16 cellular contexts compared by ENCODE assay signal in the genomic region with DNA sequence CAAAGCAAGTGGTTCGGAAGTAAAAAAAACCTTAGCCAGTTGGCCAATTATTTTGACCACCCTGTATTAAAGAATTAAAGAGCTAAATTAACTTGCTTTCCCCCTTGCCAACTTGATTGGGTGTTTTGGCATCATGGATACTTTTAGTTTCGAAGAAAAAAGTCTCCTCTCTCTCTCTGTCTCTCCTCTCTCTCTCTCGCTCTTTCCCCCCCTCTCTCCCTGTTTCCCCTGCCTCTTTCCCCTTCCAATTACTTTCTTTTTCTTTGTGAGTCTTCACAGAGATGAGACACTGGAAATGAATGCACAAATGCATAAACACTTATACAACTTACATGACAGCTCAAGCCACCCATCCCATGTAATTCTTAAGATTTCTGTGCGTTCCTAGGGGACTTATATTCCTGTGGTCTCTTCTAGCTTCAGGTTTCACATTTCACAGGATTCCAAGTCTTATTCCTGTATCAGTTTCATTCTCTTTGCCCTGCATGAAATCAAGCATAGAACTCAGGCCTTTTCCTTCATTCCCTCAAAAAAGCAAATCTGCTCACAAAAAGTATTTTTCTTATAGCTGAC. TPM values are rescaled to one million over a fixed set of nuclear protein-coding genes. Genes with fewer than 3 reads are reported as not detected.
A peak's percentile ranks its signal among the peaks of the same experiment; 100 is the strongest.
DNase-seq lines count a peak whose midpoint lies in the region; ATAC-seq and TF ChIP-seq lines count a peak whose summit lies in the region.
"Had no signal": no experiment of that assay in that cellular context is flagged by ENCODE, and none has a peak within 500 bp of the region (broad histone marks: within the 10 kb centered on the region; RNA-seq: fewer than 3 reads in every experiment).

No MANE protein-coding gene starts in this region.

- H4K20me1 ChIP-seq in SK-N-SH (ENCODE audit: insufficient read depth): no peaks in the 10 kb centered on the region

- H3K27me3 ChIP-seq in SK-N-SH (ENCODE audit: insufficient read depth): no peaks in the 10 kb centered on the region

- POLR2A ChIA-PET in SK-N-SH (lab: Yijun Ruan, JAX): no interaction called here

- H3K9ac ChIP-seq in SK-N-SH: no peak overlapping the region

- TF ChIP-seq CTCF in SK-N-SH (IDR thresholded peaks at IDR 0.05) (no peak), astrocyte of the spinal cord (IDR thresholded peaks at IDR 0.05; ENCODE audit: low read depth, low read length) (no peak)

- TF ChIP-seq RAD21 in SK-N-SH (IDR thresholded peaks at IDR 0.05; ENCODE audit: low read length): no peak

- in situ Hi-C loops in astrocyte of the spinal cord (cut with HindIII; ENCODE audit: low sequenced_read_pairs): no loop called here

- no peaks in the 10 kb centered on the region for H3K9me3 ChIP-seq in SK-N-SH

- no peak for TF ChIP-seq EP300 in SK-N-SH (IDR thresholded peaks at IDR 0.05; ENCODE audit: borderline replicate concordance in 1 of 2, low read depth in 1 of 2, low read length in 1 of 2)

- H3K4me1 ChIP-seq in SK-N-SH (ENCODE audit: control insufficient read depth in 1 of 2, insufficient read depth in 2 of 2, low read depth in 1 of 2, low read length in 1 of 2): no peaks in the 10 kb centered on the region

- no peak overlapping the region for H3K4me2 ChIP-seq in SK-N-SH

- ATAC-seq in SK-N-SH treated with all-trans-retinoic acid at 6 μM for 48 hours: peak; percentile 68
- ATAC-seq in HG02588 (IDR thresholded peaks at IDR 0.05; ENCODE audit: unreplicated experiment): no peak
- ATAC-seq in HG02870 (IDR thresholded peaks at IDR 0.05; ENCODE audit: unreplicated experiment): no peak
- ATAC-seq in GM18907 (IDR thresholded peaks at IDR 0.05; ENCODE audit: unreplicated experiment): no peak
- ATAC-seq: Right ventricle myocardium inferior had no signal

- H3F3A ChIP-seq in SK-N-SH (replicated peaks; ENCODE audit: insufficient read depth): no peaks in the 10 kb centered on the region

- no peaks in the 10 kb centered on the region for H3K79me2 ChIP-seq in SK-N-SH (ENCODE audit: insufficient read depth)

- no peaks in the 10 kb centered on the region for H3K9me2 ChIP-seq in SK-N-SH

- H3K4me3 ChIP-seq in SK-N-SH (ENCODE audit: low read depth in 2 of 2, low read length in 1 of 2) (no peak overlapping the region), astrocyte of the spinal cord (ENCODE audit: low read depth, low read length) (no peak overlapping the region)

- no peak overlapping the region for H3K27ac ChIP-seq in SK-N-SH (ENCODE audit: low read depth in 2 of 2, low read length in 1 of 2)
- H3K27ac ChIP-seq: C4-2B had no signal

- no peak overlapping the region for H2AFZ ChIP-seq in SK-N-SH (ENCODE audit: low read depth)

- no peak for DNase-seq in SK-N-SH
- peak; percentile 15 for DNase-seq in astrocyte of the spinal cord (ENCODE audit: low read depth, low spot score)
- peak; percentile 66 for DNase-seq in myocyte (ENCODE audit: low read depth)
- DNase-seq in NCI-H2029 treated with DMSO at 0.1 percent for 48 hours (lab: John Stamatoyannopoulos, UW): no peak
- DNase-seq: Kasumi-1, MV-4-11, NCI-H1417 treated with DMSO at 0.1 percent for 48 hours, NCI-H2107, NCI-H82 had no signal

- CTCF ChIA-PET in SK-N-SH (lab: Yijun Ruan, JAX): no interaction called here

- no peaks in the 10 kb centered on the region for H3K36me3 ChIP-seq in SK-N-SH (replicated peaks in 1 of 2; ENCODE audit: control insufficient read depth in 1 of 2, insufficient read depth in 2 of 2, low read length in 1 of 2)

- 45% methylated on average over 4 of the region's 4 CpGs for WGBS in SK-N-SH (ENCODE audit: low lambda C conversion rate)

TF ChIP-seq in SK-N-SH treated with all-trans-retinoic acid at 6 μM for 48 hours, 23 proteins besides CTCF, POLR2A, EP300 and RAD21 (continues in another document):
- TF ChIP-seq BACH2 (CRISPR knock-in tag; IDR thresholded peaks at IDR 0.05; ENCODE audit: borderline replicate concordance): no peak
- no peak for TF ChIP-seq OSR1 (CRISPR knock-in tag; IDR thresholded peaks at IDR 0.05)
- TF ChIP-seq, protein P1, sequence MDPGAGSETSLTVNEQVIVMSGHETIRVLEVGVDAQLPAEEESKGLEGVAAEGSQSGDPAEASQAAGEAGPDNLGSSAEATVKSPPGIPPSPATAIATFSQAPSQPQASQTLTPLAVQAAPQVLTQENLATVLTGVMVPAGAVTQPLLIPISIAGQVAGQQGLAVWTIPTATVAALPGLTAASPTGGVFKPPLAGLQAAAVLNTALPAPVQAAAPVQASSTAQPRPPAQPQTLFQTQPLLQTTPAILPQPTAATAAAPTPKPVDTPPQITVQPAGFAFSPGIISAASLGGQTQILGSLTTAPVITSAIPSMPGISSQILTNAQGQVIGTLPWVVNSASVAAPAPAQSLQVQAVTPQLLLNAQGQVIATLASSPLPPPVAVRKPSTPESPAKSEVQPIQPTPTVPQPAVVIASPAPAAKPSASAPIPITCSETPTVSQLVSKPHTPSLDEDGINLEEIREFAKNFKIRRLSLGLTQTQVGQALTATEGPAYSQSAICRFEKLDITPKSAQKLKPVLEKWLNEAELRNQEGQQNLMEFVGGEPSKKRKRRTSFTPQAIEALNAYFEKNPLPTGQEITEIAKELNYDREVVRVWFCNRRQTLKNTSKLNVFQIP (CRISPR knock-in tag; IDR thresholded peaks at IDR 0.05; ENCODE audit: borderline replicate concordance, low read depth): no peak
- TF ChIP-seq CSDC2 (CRISPR knock-in tag; IDR thresholded peaks at IDR 0.05): no peak
- TF ChIP-seq ZFP3 (CRISPR knock-in tag; IDR thresholded peaks at IDR 0.05): no peak
- TF ChIP-seq ESRRG (CRISPR knock-in tag; IDR thresholded peaks at IDR 0.05): no peak
- TF ChIP-seq, protein P2, sequence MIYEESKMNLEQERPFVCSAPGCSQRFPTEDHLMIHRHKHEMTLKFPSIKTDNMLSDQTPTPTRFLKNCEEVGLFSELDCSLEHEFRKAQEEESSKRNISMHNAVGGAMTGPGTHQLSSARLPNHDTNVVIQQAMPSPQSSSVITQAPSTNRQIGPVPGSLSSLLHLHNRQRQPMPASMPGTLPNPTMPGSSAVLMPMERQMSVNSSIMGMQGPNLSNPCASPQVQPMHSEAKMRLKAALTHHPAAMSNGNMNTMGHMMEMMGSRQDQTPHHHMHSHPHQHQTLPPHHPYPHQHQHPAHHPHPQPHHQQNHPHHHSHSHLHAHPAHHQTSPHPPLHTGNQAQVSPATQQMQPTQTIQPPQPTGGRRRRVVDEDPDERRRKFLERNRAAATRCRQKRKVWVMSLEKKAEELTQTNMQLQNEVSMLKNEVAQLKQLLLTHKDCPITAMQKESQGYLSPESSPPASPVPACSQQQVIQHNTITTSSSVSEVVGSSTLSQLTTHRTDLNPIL (CRISPR knock-in tag; IDR thresholded peaks at IDR 0.05; ENCODE audit: low read depth): no peak

TF ChIP-seq in SK-N-SH, 30 proteins besides CTCF, POLR2A, EP300 and RAD21:
- TF ChIP-seq RCOR1 (IDR thresholded peaks at IDR 0.05; ENCODE audit: low read length): no peak
- no peak for TF ChIP-seq GATA2 (CRISPR knock-in tag; IDR thresholded peaks at IDR 0.05)
- TF ChIP-seq, protein P3, sequence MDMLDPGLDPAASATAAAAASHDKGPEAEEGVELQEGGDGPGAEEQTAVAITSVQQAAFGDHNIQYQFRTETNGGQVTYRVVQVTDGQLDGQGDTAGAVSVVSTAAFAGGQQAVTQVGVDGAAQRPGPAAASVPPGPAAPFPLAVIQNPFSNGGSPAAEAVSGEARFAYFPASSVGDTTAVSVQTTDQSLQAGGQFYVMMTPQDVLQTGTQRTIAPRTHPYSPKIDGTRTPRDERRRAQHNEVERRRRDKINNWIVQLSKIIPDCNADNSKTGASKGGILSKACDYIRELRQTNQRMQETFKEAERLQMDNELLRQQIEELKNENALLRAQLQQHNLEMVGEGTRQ (IDR thresholded peaks at IDR 0.05; ENCODE audit: borderline replicate concordance, low read depth, low read length): no peak
- no peak for TF ChIP-seq RXRA (IDR thresholded peaks at IDR 0.05; ENCODE audit: borderline replicate concordance, low read depth)
- no peak for TF ChIP-seq JUND (IDR thresholded peaks at IDR 0.05)
- TF ChIP-seq TEAD4 (IDR thresholded peaks at IDR 0.05; ENCODE audit: borderline replicate concordance, insufficient read depth): no peak
- TF ChIP-seq EZH2phosphoT487 (IDR thresholded peaks at IDR 0.05; ENCODE audit: borderline replicate concordance, low read depth): no peak
- TF ChIP-seq ELF1 (IDR thresholded peaks at IDR 0.05): no peak
- no peak for TF ChIP-seq RFX5 (IDR thresholded peaks at IDR 0.05; ENCODE audit: low read length)

RNA-seq across cellular contexts. Expression of a gene that starts 32.9 kb away (rescaled TPM):
- 0.08 and 0.18 TPM in 2 replicates for polyA plus RNA-seq in SK-N-SH (2012; rRNA removed)
- 0.04 and 0.10 TPM in 2 replicates for polyA plus RNA-seq in SK-N-SH (2012; cell fraction: cytosol; rRNA removed)
- 0.09 and 0.14 TPM in 2 replicates for polyA plus RNA-seq in SK-N-SH (2012; cell fraction: nucleus; rRNA removed)
- total RNA-seq in myocyte: 18.5 and 22.0 TPM in 2 replicates
- 7.3 TPM for polyA plus RNA-seq in myocyte (2012)
- total RNA-seq: A172 had no signal

Comparison
In these comparisons a context has a peak if more than half of its experiments do, and no peak if none do; other contexts are left out.
1. DNase-seq: peak in astrocyte of the spinal cord (single experiment) and myocyte (single experiment); none in SK-N-SH (single experiment) and NCI-H2029 treated with DMSO at 0.1 percent for 48 hours (single experiment).